Comparison of ENCODE assay signal across 14 cellular contexts in the genomic region with DNA sequence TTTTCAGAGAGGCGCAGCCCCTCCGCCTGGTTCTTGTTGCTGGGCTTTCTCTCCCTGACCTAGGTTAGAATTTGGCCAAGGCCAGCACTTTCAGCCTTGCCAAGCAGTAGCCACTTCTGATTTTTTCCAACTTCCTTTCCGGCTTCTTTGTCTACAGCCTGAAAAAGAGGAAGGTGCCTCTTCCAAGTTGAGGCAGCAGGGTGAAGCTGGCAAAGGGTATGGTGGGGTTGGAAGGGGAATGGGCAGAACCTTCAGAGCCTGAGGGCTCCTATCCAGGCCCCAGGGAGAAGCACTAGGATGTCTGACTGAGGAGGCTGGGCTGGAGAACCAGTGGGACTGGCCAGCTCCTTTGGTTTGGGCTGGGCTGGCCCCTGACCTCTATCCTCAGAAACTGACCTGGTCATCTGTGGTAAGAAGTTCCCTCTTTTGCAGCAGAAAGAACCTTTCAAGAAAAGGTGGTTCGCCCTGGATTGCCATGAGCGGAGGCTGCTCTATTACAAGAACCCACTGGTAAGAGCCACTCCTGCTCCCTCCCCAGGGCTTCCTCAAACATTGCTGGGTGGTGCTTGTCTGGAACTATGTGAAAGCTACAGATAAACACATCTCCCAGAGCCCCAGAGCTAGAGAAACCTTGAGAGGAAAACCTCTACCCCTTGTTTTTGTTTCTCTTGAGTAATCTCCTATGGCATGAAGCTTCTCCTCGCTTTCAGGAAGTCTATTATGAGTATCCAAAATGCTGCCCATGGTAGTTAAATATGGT. TPM values are rescaled to one million over a fixed set of nuclear protein-coding genes. Genes with fewer than 3 reads are reported as not detected.
A peak's percentile ranks its signal among the peaks of the same experiment; 100 is the strongest.
DNase-seq lines count a peak whose midpoint lies in the region; ATAC-seq and TF ChIP-seq lines count a peak whose summit lies in the region.
"Had no signal": no experiment of that assay in that cellular context is flagged by ENCODE, and none has a peak within 500 bp of the region (broad histone marks: within the 10 kb centered on the region; RNA-seq: fewer than 3 reads in every experiment).

No MANE protein-coding gene starts in this region.

- H3K9me3 Mint-ChIP-seq in chondrocyte (ENCODE audit: low read depth) (no peaks in the 10 kb centered on the region), memory B cell (no peaks in the 10 kb centered on the region)
- H3K9me3 Mint-ChIP-seq: activated CD4-positive, alpha-beta T cell treated with anti-CD3 and anti-CD28 coated beads, Interleukin-2, amount 10 ng/mL, durations not matched to agents 24 days and 14 days; activated naive CD4-positive, alpha-beta T cell treated with anti-CD3 and anti-CD28 coated beads for 36 hours had no signal

- no TSS peak for BruUV-seq in mammary epithelial cell (replicated peaks; lab: Mats Ljungman, UMichigan)

- no peak overlapping the region for H2AFZ ChIP-seq in mammary epithelial cell (ENCODE audit: low read depth, low read length)

- no peak for ATAC-seq in memory B cell (ENCODE audit: low read depth)
- peak in 1 of 2 donors; percentile 44 for ATAC-seq in upper lobe of left lung (ENCODE audit: low FRiP score in 2 of 2)

- H3K36me3 ChIP-seq in upper lobe of left lung: no peaks in the 10 kb centered on the region
- H3K36me3 ChIP-seq in mammary epithelial cell (ENCODE audit: insufficient read depth, low read length): no peaks in the 10 kb centered on the region

- peak overlapping the region; percentile 13 to 74 (median 66) for H3K27ac ChIP-seq in upper lobe of left lung
- no peak overlapping the region for H3K27ac ChIP-seq in mammary epithelial cell (ENCODE audit: insufficient read depth, low read depth, low read length)
- H3K27ac ChIP-seq: 22Rv1 had no signal

- H3K4me1 Mint-ChIP-seq in chondrocyte (ENCODE audit: low read depth) (peaks cover 21% of the 10 kb centered on the region), memory B cell (peaks cover 42% of the 10 kb centered on the region)
- H3K4me1 Mint-ChIP-seq: activated CD4-positive, alpha-beta T cell treated with anti-CD3 and anti-CD28 coated beads, Interleukin-2, amount 10 ng/mL, durations not matched to agents 24 days and 14 days had no signal

- no peak overlapping the region for H3K9ac ChIP-seq in mammary epithelial cell (ENCODE audit: insufficient read depth, low read length)

- no peak overlapping the region for H3K4me3 ChIP-seq in upper lobe of left lung
- H3K4me3 ChIP-seq in mammary epithelial cell (replicated peaks in 1 of 3; ENCODE audit: insufficient read depth in 1 of 3, low read depth in 2 of 3, low read length in 3 of 3): no peak overlapping the region
- H3K4me3 ChIP-seq: HAP-1 had no signal

- no peaks in the 10 kb centered on the region for H3K36me3 Mint-ChIP-seq in chondrocyte (ENCODE audit: low read depth)
- no peaks in the 10 kb centered on the region for H3K36me3 Mint-ChIP-seq in memory B cell

- no peaks in the 10 kb centered on the region for H4K20me1 ChIP-seq in mammary epithelial cell (ENCODE audit: insufficient read depth, low read length)

- WGBS in upper lobe of left lung, 2 donors: 72 to 77% methylated on average over 6 of the region's 6 CpGs
- whole genome bisulfite sequencing in mammary epithelial cell (ENCODE audit: low coverage, missing lambda C conversion rate): 99% methylated on average over 6 of the region's 6 CpGs

- TF ChIP-seq EP300 in upper lobe of left lung (IDR thresholded peaks at IDR 0.05): no peak

- no peaks in the 10 kb centered on the region for H3K9me3 ChIP-seq in upper lobe of left lung
- H3K9me3 ChIP-seq in mammary epithelial cell (replicated peaks; ENCODE audit: insufficient read depth, low read length): no peaks in the 10 kb centered on the region
- H3K9me3 ChIP-seq: HAP-1 had no signal

- intact Hi-C loops in mammary epithelial cell (cut with micrococcal nuclease): no loop called here

- TF ChIP-seq POLR2A in upper lobe of left lung (IDR thresholded peaks at IDR 0.05): peak in 1 of 4 donors; percentile 37

- dilution Hi-C loops in mammary epithelial cell (cut with HindIII; ENCODE audit: low sequenced_read_pairs): loop anchor here (5.0 kb wide), 1 partner anchor 52 kb away; no protein-coding TSS in a partner anchor

- TF ChIP-seq CTCF in chondrocyte (IDR thresholded peaks at IDR 0.05): no peak
- no peak for TF ChIP-seq CTCF in upper lobe of left lung (IDR thresholded peaks at IDR 0.05)
- no peak for TF ChIP-seq CTCF in mammary epithelial cell (conservative IDR thresholded peaks at IDR 0.05 in 1 of 2, IDR thresholded peaks at IDR 0.05 in 1 of 2; ENCODE audit: extremely low read depth in 1 of 2, insufficient read depth in 1 of 2, low read depth in 1 of 2, low read length in 2 of 2)

- H3K27ac Mint-ChIP-seq in chondrocyte (ENCODE audit: unreplicated experiment) (peak overlapping the region; percentile 49), memory B cell (peak overlapping the region; percentile 87)
- H3K27ac Mint-ChIP-seq: activated CD4-positive, alpha-beta T cell treated with anti-CD3 and anti-CD28 coated beads, Interleukin-2, amount 10 ng/mL, durations not matched to agents 24 days and 14 days; activated naive CD4-positive, alpha-beta T cell treated with anti-CD3 and anti-CD28 coated beads for 36 hours had no signal

- H3K27me3 ChIP-seq in upper lobe of left lung: no peaks in the 10 kb centered on the region
- no peaks in the 10 kb centered on the region for H3K27me3 ChIP-seq in mammary epithelial cell (ENCODE audit: insufficient read depth, low read length)

- no peaks in the 10 kb centered on the region for H3K79me2 ChIP-seq in mammary epithelial cell (ENCODE audit: insufficient read depth, low read length)

- H3K4me3 Mint-ChIP-seq in chondrocyte (ENCODE audit: unreplicated experiment) (no peak overlapping the region), memory B cell (no peak overlapping the region)
- H3K4me3 Mint-ChIP-seq: activated CD4-positive, alpha-beta T cell treated with anti-CD3 and anti-CD28 coated beads, Interleukin-2, amount 10 ng/mL, durations not matched to agents 24 days and 14 days; activated naive CD4-positive, alpha-beta T cell treated with anti-CD3 and anti-CD28 coated beads for 36 hours had no signal

- in situ Hi-C loops in mammary epithelial cell (cut with MboI; ENCODE audit: low sequenced_read_pairs in 2 of 2): no loop called here

- H3K4me1 ChIP-seq in upper lobe of left lung (peaks cover 25 to 40% (median 35%) of the 10 kb centered on the region in 4 donors), mammary epithelial cell (ENCODE audit: insufficient read depth, low read length) (no peaks in the 10 kb centered on the region)
- H3K4me1 ChIP-seq: HAP-1 had no signal

- CTCF ChIA-PET in mammary epithelial cell (lab: Charles Lee; ENCODE audit: low non-redundant PET): no interaction called here

- no peaks in the 10 kb centered on the region for H3K27me3 Mint-ChIP-seq in chondrocyte (ENCODE audit: low read depth)
- no peaks in the 10 kb centered on the region for H3K27me3 Mint-ChIP-seq in memory B cell

- peak; percentile 58 for DNase-seq in SIG-M5 treated with dmso at 0.1 percent for 504 hours (lab: John Stamatoyannopoulos, UW; ENCODE audit: unreplicated experiment)
- DNase-seq in SIG-M5 (lab: John Stamatoyannopoulos, UW): no peak
- DNase-seq in chondrocyte (ENCODE audit: low spot score): peak; percentile 43
- DNase-seq in memory B cell (ENCODE audit: low spot score in 2 of 2): no peak
- peak in 1 of 2 donors; percentile 36 for DNase-seq in upper lobe of left lung
- DNase-seq in H4 (ENCODE audit: low spot score): no peak
- DNase-seq in mammary epithelial cell: no peak
- DNase-seq in T-helper 9 cell: no peak
- DNase-seq: activated CD4-positive, alpha-beta T cell treated with anti-CD3 and anti-CD28 coated beads, Interleukin-2, amount 10 ng/mL, durations not matched to agents 24 days and 14 days; activated naive CD4-positive, alpha-beta T cell treated with anti-CD3 and anti-CD28 coated beads for 36 hours; dermis blood vessel endothelial cell; SHP77 treated with DMSO at 0.1 percent for 48 hours had no signal

- H3K4me2 ChIP-seq in mammary epithelial cell (ENCODE audit: insufficient read depth, low read depth, low read length): no peak overlapping the region

RNA-seq across cellular contexts. Expression of a gene that starts 16.6 kb away (rescaled TPM):
- total RNA-seq in chondrocyte (14.7 to 15.7 TPM (median 15.0 TPM) in 3 replicates), upper lobe of left lung (10 to 100 TPM; 24.9 to 70.2 (median 32.5) TPM), mammary epithelial cell (10 to 100 TPM; 13.3 to 13.7 TPM)
- total RNA-seq in H4 (2014; rRNA removed; shearing (Covaris generic)): 14.8 and 19.6 TPM in 2 replicates
- 12.6 TPM for polyA plus RNA-seq in mammary epithelial cell
- polyA minus RNA-seq in mammary epithelial cell: 9.6 TPM

RNA-seq across cellular contexts. Expression of a gene that starts 32.5 kb away (rescaled TPM):
- total RNA-seq in chondrocyte (0.32 to 1.3 TPM (median 0.64 TPM) in 3 replicates), upper lobe of left lung (10 to 100 TPM; 15.8 to 54.5 (median 25.2) TPM), mammary epithelial cell (1 to 10 TPM; 1.0 to 3.5 TPM)
- 0.21 TPM in 1 of 2 replicates, not detected in the other for total RNA-seq in H4 (2014; rRNA removed; shearing (Covaris generic))
- polyA plus RNA-seq in mammary epithelial cell: 0.32 TPM
- polyA minus RNA-seq in mammary epithelial cell: 1.7 TPM

RNA-seq across cellular contexts. Expression of a gene that starts 48.2 kb away (rescaled TPM):
- total RNA-seq in chondrocyte (10.8 to 17.8 TPM (median 10.9 TPM) in 3 replicates), upper lobe of left lung (10 to 100 TPM in 3 of 6 donors, 1 to 10 TPM in 3; 3.4 to 77.5 (median 9.2) TPM), mammary epithelial cell (10 to 100 TPM; 13.9 to 19.3 TPM)
- total RNA-seq in H4 (2014; rRNA removed; shearing (Covaris generic)): 9.1 and 19.2 TPM in 2 replicates
- 7.6 TPM for polyA plus RNA-seq in mammary epithelial cell
- not detected for polyA minus RNA-seq in mammary epithelial cell

Comparison
In these comparisons a context has a peak if more than half of its experiments do, and no peak if none do; other contexts are left out.
1. DNase-seq: peak in SIG-M5 treated with dmso at 0.1 percent for 504 hours (single experiment) and chondrocyte (single experiment); none in SIG-M5 (single experiment), memory B cell (0 of 2), H4 (single experiment), mammary epithelial cell (single experiment) and T-helper 9 cell (single experiment).